In genomic region chr11:65472588-65473274, GRCh38 we compare ENCODE assay signal across 8 cellular contexts. TPM values are rescaled to one million over a fixed set of nuclear protein-coding genes. Genes with fewer than 3 reads are reported as not detected.
DNase-seq lines count a peak whose midpoint lies in the region; ATAC-seq, FAIRE-seq and TF ChIP-seq lines count a peak whose summit lies in the region.
"Not testable (repeated sequence)": the region's sequence is repeated elsewhere in the genome, so short reads cannot be mapped to it uniquely, and the experiment has no call there.

No MANE protein-coding gene starts in this region.

- ATAC-seq in activated CD8-positive, alpha-beta T cell treated with anti-CD3 and anti-CD28 coated beads for 36 hours; K562; memory B cell (ENCODE audit: low read depth): not testable (repeated sequence)

- H3K27me3 Mint-ChIP-seq in CD14-positive monocyte (ENCODE audit: low read depth in 3 of 3); activated CD8-positive, alpha-beta T cell treated with anti-CD3 and anti-CD28 coated beads for 36 hours; memory B cell: not testable (repeated sequence)

- H3K9me3 ChIP-seq in OCI-LY3 (ENCODE audit: insufficient read depth, low read length); K562 (replicated peaks; ENCODE audit: control insufficient read depth, insufficient read depth, low read depth, low read length); sigmoid colon; tibial artery: not testable (repeated sequence)

- FAIRE-seq in K562 (lab: Jason Lieb, UNC), result not testable (repeated sequence)

- in situ Hi-C loops in K562 (cut with MboI), result loop anchor here (5.0 kb wide), 1 partner anchor 35 kb away; no protein-coding TSS in a partner anchor

- H3K27ac Mint-ChIP-seq in CD14-positive monocyte (peak overlapping the region; percentile 90 to 98 (median 96)), memory B cell (peak overlapping the region; percentile 97)
- peak overlapping the region; percentile 99 for H3K27ac Mint-ChIP-seq in activated CD8-positive, alpha-beta T cell treated with anti-CD3 and anti-CD28 coated beads for 36 hours

- not testable (repeated sequence) for TF ChIP-seq CTCF in CD14-positive monocyte (IDR thresholded peaks at IDR 0.05); OCI-LY3 (IDR thresholded peaks at IDR 0.05; ENCODE audit: low read depth, low read length); activated CD8-positive, alpha-beta T cell treated with anti-CD3 and anti-CD28 coated beads for 36 hours (IDR thresholded peaks at IDR 0.05); K562 (IDR thresholded peaks at IDR 0.05 in 2 of 3, conservative IDR thresholded peaks at IDR 0.05 in 1 of 3; ENCODE audit: insufficient read depth in 2 of 3, low read depth in 1 of 3, low read length in 3 of 3); fibroblast of mammary gland (conservative IDR thresholded peaks at IDR 0.05; ENCODE audit: control insufficient read depth, insufficient read depth, low read depth, low read length); sigmoid colon (IDR thresholded peaks at IDR 0.05); tibial artery (IDR thresholded peaks at IDR 0.05)

- TF ChIP-seq EP300 in K562 (IDR thresholded peaks at IDR 0.05; ENCODE audit: low read length); sigmoid colon (IDR thresholded peaks at IDR 0.05): not testable (repeated sequence)

- H3K4me1 ChIP-seq in OCI-LY3 (ENCODE audit: low read length), result peaks cover 28% of the 10 kb centered on the region
- peaks cover 37 to 62% of the 10 kb centered on the region in 2 experiments for H3K4me1 ChIP-seq in K562 (replicated peaks in 1 of 2; ENCODE audit: control insufficient read depth in 2 of 2, insufficient read depth in 2 of 2, low read length in 2 of 2)
- peaks cover 0 to 51% (median 39%) of the 10 kb centered on the region in 4 donors for H3K4me1 ChIP-seq in sigmoid colon
- H3K4me1 ChIP-seq in tibial artery, result peaks cover 0 to 74% (median 41%) of the 10 kb centered on the region in 4 donors

- H2AFZ ChIP-seq in OCI-LY3 (ENCODE audit: low read depth, low read length); K562 (ENCODE audit: low read depth, low read length): not testable (repeated sequence)

- H3K27ac ChIP-seq in OCI-LY3 (ENCODE audit: low read length) (peak overlapping the region; percentile 37; the same call in 1 of the 2 replicates), K562 (ENCODE audit: extremely low read depth, low read depth, low read length) (peak overlapping the region; percentile 96), sigmoid colon (peak overlapping the region; percentile 92 to 100 (median 96)), tibial artery (peak overlapping the region; percentile 95 to 100)

- peak overlapping the region; percentile 88 for H3K4me2 ChIP-seq in OCI-LY3 (ENCODE audit: low read length)
- peak overlapping the region; percentile 95 for H3K4me2 ChIP-seq in K562 (ENCODE audit: insufficient read depth, low read length)

- H3K36me3 Mint-ChIP-seq in CD14-positive monocyte, memory B cell: not testable (repeated sequence)
- H3K36me3 Mint-ChIP-seq in activated CD8-positive, alpha-beta T cell treated with anti-CD3 and anti-CD28 coated beads for 36 hours (ENCODE audit: low read depth), result peaks cover 13% of the 10 kb centered on the region

- H3K4me1 Mint-ChIP-seq in CD14-positive monocyte (peaks cover 41% of the 10 kb centered on the region), memory B cell (peaks cover 25% of the 10 kb centered on the region)
- H3K4me1 Mint-ChIP-seq in activated CD8-positive, alpha-beta T cell treated with anti-CD3 and anti-CD28 coated beads for 36 hours (ENCODE audit: low read depth), result peaks cover 26% of the 10 kb centered on the region

- intact Hi-C loops in CD14-positive monocyte (cut with micrococcal nuclease), result loop anchor here in 1 of 2 donors (5.0 kb wide), 1 partner anchor 35 kb away; no protein-coding TSS in a partner anchor
- intact Hi-C loops in activated CD8-positive, alpha-beta T cell treated with anti-CD3 and anti-CD28 coated beads for 36 hours (cut with micrococcal nuclease), result loop anchor here (5.0 kb wide), 1 partner anchor 35 kb away; no protein-coding TSS in a partner anchor
- intact Hi-C loops in K562 (cut with micrococcal nuclease), result loop anchor here (1.0 to 5.0 kb wide), 2 partner anchors 25 to 100 kb away; partner anchors contain the start of genes FAM89B and ZNRD2
- intact Hi-C loops in sigmoid colon (cut with DNase I), result not testable (repeated sequence)
- intact Hi-C loops in tibial artery (cut with DNase I; ENCODE audit: low total_unique reads), result loop anchor here (5.0 kb wide), 2 partner anchors 35 to 50 kb away; partner anchors contain the start of gene NEAT1

- TF ChIP-seq RAD21 in K562 (CRISPR knock-in tag; conservative IDR thresholded peaks at IDR 0.05 in 1 of 2, IDR thresholded peaks at IDR 0.05 in 1 of 2), result not testable (repeated sequence)

- not testable (repeated sequence) for H3K9me1 ChIP-seq in K562 (ENCODE audit: control insufficient read depth, insufficient read depth, low read length)

- CTCF ChIA-PET in activated CD8-positive, alpha-beta T cell treated with anti-CD3 and anti-CD28 coated beads for 36 hours (lab: Charles Lee), result interaction anchor here (0.9 to 3.6 kb wide), 15 partner anchors 11 to 143 kb away, joined by 3 to 15 read pairs (median 4); partner anchors contain the start of genes FAM89B and SLC25A45
- CTCF ChIA-PET in K562 (lab: Yijun Ruan, JAX; ENCODE audit: low intra/inter-chr PET ratio), result interaction anchor here (0.6 to 1.2 kb wide), 2 partner anchors 38 to 88 kb away, joined by 4 to 6 read pairs; no protein-coding TSS in a partner anchor

- 39% methylated on average over 12 of the region's 14 CpGs for WGBS in K562 (ENCODE audit: insufficient coverage, low coverage, missing lambda C conversion rate)
- WGBS in sigmoid colon, 2 donors, result 68 to 82% methylated on average over 14 of the region's 14 CpGs

- not testable (repeated sequence) for TF ChIP-seq POLR2A in K562 (conservative IDR thresholded peaks at IDR 0.05); sigmoid colon (IDR thresholded peaks at IDR 0.05)

- not testable (repeated sequence) for H3K9me3 Mint-ChIP-seq in CD14-positive monocyte; activated CD8-positive, alpha-beta T cell treated with anti-CD3 and anti-CD28 coated beads for 36 hours; memory B cell

- not testable (repeated sequence) for H4K20me1 ChIP-seq in OCI-LY3 (ENCODE audit: insufficient read depth, low read length); K562 (replicated peaks; ENCODE audit: control insufficient read depth, insufficient read depth, low read length)

- not testable (repeated sequence) for H3K36me3 ChIP-seq in OCI-LY3 (replicated peaks; ENCODE audit: low read depth, low read length); K562 (ENCODE audit: control insufficient read depth, insufficient read depth, low read length); sigmoid colon; tibial artery

- DNase-seq in CD14-positive monocyte (ENCODE audit: low spot score); activated CD8-positive, alpha-beta T cell treated with anti-CD3 and anti-CD28 coated beads for 36 hours; K562 (ENCODE audit: extremely low read depth in 1 of 4, low spot score in 3 of 4); fibroblast of mammary gland (ENCODE audit: low read depth); memory B cell (ENCODE audit: low spot score in 2 of 2); sigmoid colon; tibial artery: not testable (repeated sequence)

- H3K4me3 Mint-ChIP-seq in CD14-positive monocyte (peak overlapping the region; percentile 63 to 78), memory B cell (peak overlapping the region; percentile 47)
- peak overlapping the region; percentile 72 for H3K4me3 Mint-ChIP-seq in activated CD8-positive, alpha-beta T cell treated with anti-CD3 and anti-CD28 coated beads for 36 hours

- BruUV-seq in K562 (replicated peaks; lab: Mats Ljungman, UMichigan), result not testable (repeated sequence)

- H3K9ac ChIP-seq in OCI-LY3 (ENCODE audit: low read length) (peak overlapping the region; percentile 55), K562 (ENCODE audit: insufficient read depth in 1 of 2, low read depth in 2 of 2, low read length in 2 of 2) (peak overlapping the region in 1 of 2 experiments; percentile 93; a peak in 2 of 4 replicates)

- POLR2A ChIA-PET in activated CD8-positive, alpha-beta T cell treated with anti-CD3 and anti-CD28 coated beads for 36 hours (lab: Charles Lee), result interaction anchor here (1.0 to 15.0 kb wide), 9 partner anchors 9 to 89 kb away, joined by 3 to 687 read pairs (median 5); partner anchors contain the start of genes MALAT1 and NEAT1
- POLR2A ChIA-PET in K562 (lab: Yijun Ruan, JAX), result interaction anchor here (0.7 to 26.0 kb wide), 14 partner anchors 9 to 236 kb away, joined by 3 to 2118 read pairs (median 7); partner anchors contain the start of genes MALAT1, NEAT1, SCYL1 and SLC25A45

- H3K4me3 ChIP-seq in OCI-LY3 (ENCODE audit: low read length), result peak overlapping the region; percentile 61
- peak overlapping the region; percentile 12 for H3K4me3 ChIP-seq in K562
- peak overlapping the region; percentile 4 for H3K4me3 ChIP-seq in fibroblast of mammary gland (ENCODE audit: control insufficient read depth, low read depth, low read length)
- peak overlapping the region in 1 of 4 donors; percentile 11 for H3K4me3 ChIP-seq in sigmoid colon
- H3K4me3 ChIP-seq in tibial artery, result peak overlapping the region; percentile 21 to 48

- H3K27me3 ChIP-seq in OCI-LY3 (ENCODE audit: low read depth, low read length); K562 (ENCODE audit: control insufficient read depth in 2 of 2, insufficient read depth in 2 of 2, low read length in 2 of 2); sigmoid colon; tibial artery: not testable (repeated sequence)

- H3K79me2 ChIP-seq in OCI-LY3 (ENCODE audit: low read length) (peaks cover 23% of the 10 kb centered on the region), K562 (ENCODE audit: control insufficient read depth, insufficient read depth, low read length) (peaks cover 79% of the 10 kb centered on the region)

RNA-seq across cellular contexts. Expression of gene MALAT1, which starts 26.1 kb away (rescaled TPM):
- polyA plus RNA-seq in CD14-positive monocyte (100 to 1,000 TPM; 263 to 554 TPM), K562 (2011; rRNA removed) (980 and 1,205 TPM in 2 replicates), K562 (2014; fragmentation: Illumina TruSeq; extraction: Trizol) (363 and 398 TPM in 2 replicates), K562 (2014; fragmentation: Nextera tagmentation; extraction: Ambion mirVana) (1,000 to 10,000 TPM; 1,606 to 8,715 TPM), K562 (2014; rRNA removed) (1,666 and 2,351 TPM in 2 replicates), sigmoid colon (1,000 to 10,000 TPM in 1 of 3 donors, 100 to 1,000 TPM in 1, 1 to 10 TPM in 1; 6.6 to 1,968 (median 374) TPM)
- total RNA-seq in activated CD8-positive, alpha-beta T cell treated with anti-CD3 and anti-CD28 coated beads for 36 hours, result 1,000 to 10,000 TPM; 3,856 to 3,869 TPM
- total RNA-seq in K562 (2011; cell fraction: chromatin; rRNA removed; ENCODE audit: low replicate concordance), result 25,088 and 54,166 TPM in 2 replicates
- 9,055 and 12,105 TPM in 2 replicates for total RNA-seq in K562 (2011; cell fraction: nucleolus; rRNA removed)
- 29,585 and 58,308 TPM in 2 replicates for total RNA-seq in K562 (2011; cell fraction: nucleoplasm; rRNA removed)
- total RNA-seq in K562 (2014; rRNA removed) (1,943 and 2,212 TPM in 2 replicates), K562 (2014; rRNA removed; fragmentation: Illumina TruSeq; extraction: Trizol) (2,548 and 2,859 TPM in 2 replicates), K562 (2015; rRNA removed; fragmentation: Illumina TruSeq; extraction: Trizol) (2,437 and 2,551 TPM in 2 replicates), K562 (2021) (4,052 and 5,928 TPM in 2 replicates), sigmoid colon (over 10,000 TPM; 10,511 to 32,672 (median 12,130) TPM)
- polyA plus RNA-seq in K562 (2011; cell fraction: cytosol; rRNA removed), result 93.6 and 371 TPM in 2 replicates
- 5,475 and 8,513 TPM in 2 replicates for polyA plus RNA-seq in K562 (2011; cell fraction: nucleus; rRNA removed)
- polyA plus RNA-seq in K562 (2012), result 1,113 and 1,346 TPM in 2 replicates
- 5,106 and 10,064 TPM in 2 replicates for polyA minus RNA-seq in K562 (2011; rRNA and poly(A)+ RNA removed)
- polyA minus RNA-seq in K562 (2011; cell fraction: cytosol; rRNA and poly(A)+ RNA removed), result 2,869 and 5,041 TPM in 2 replicates
- polyA minus RNA-seq in K562 (2011; cell fraction: nucleus; rRNA and poly(A)+ RNA removed), result 20,177 and 33,147 TPM in 2 replicates

RNA-seq across cellular contexts. Expression of gene NEAT1, which starts 50.1 kb away (rescaled TPM):
- polyA plus RNA-seq in CD14-positive monocyte (1 to 10 TPM in 1 of 2 donors, under 1 TPM in 1; 0.90 to 1.3 TPM), K562 (2011; rRNA removed) (56.2 and 171 TPM in 2 replicates), K562 (2014; fragmentation: Illumina TruSeq; extraction: Trizol) (137 and 146 TPM in 2 replicates), K562 (2014; fragmentation: Nextera tagmentation; extraction: Ambion mirVana) (10 to 100 TPM; 22.8 to 30.1 TPM), K562 (2014; rRNA removed) (382 and 389 TPM in 2 replicates), sigmoid colon (100 to 1,000 TPM in 1 of 3 donors, 10 to 100 TPM in 2; 26.8 to 587 (median 78.7) TPM)
- 100 to 1,000 TPM; 313 to 358 TPM for total RNA-seq in activated CD8-positive, alpha-beta T cell treated with anti-CD3 and anti-CD28 coated beads for 36 hours
- total RNA-seq in K562 (2011; cell fraction: chromatin; rRNA removed; ENCODE audit: low replicate concordance), result 684 and 1,510 TPM in 2 replicates
- total RNA-seq in K562 (2011; cell fraction: nucleolus; rRNA removed), result 291 and 321 TPM in 2 replicates
- 737 and 1,283 TPM in 2 replicates for total RNA-seq in K562 (2011; cell fraction: nucleoplasm; rRNA removed)
- total RNA-seq in K562 (2014; rRNA removed) (15.2 and 20.1 TPM in 2 replicates), K562 (2014; rRNA removed; fragmentation: Illumina TruSeq; extraction: Trizol) (62.8 and 76.9 TPM in 2 replicates), K562 (2015; rRNA removed; fragmentation: Illumina TruSeq; extraction: Trizol) (26.3 and 31.5 TPM in 2 replicates), K562 (2021) (129 and 208 TPM in 2 replicates), sigmoid colon (100 to 1,000 TPM; 142 to 573 (median 268) TPM)
- polyA plus RNA-seq in K562 (2011; cell fraction: cytosol; rRNA removed), result 45.5 and 49.2 TPM in 2 replicates
- 234 and 651 TPM in 2 replicates for polyA plus RNA-seq in K562 (2011; cell fraction: nucleus; rRNA removed)
- 312 and 328 TPM in 2 replicates for polyA plus RNA-seq in K562 (2012)
- polyA minus RNA-seq in K562 (2011; rRNA and poly(A)+ RNA removed), result 92.6 and 137 TPM in 2 replicates
- 19.9 and 35.6 TPM in 2 replicates for polyA minus RNA-seq in K562 (2011; cell fraction: cytosol; rRNA and poly(A)+ RNA removed)
- polyA minus RNA-seq in K562 (2011; cell fraction: nucleus; rRNA and poly(A)+ RNA removed), result 168 and 220 TPM in 2 replicates

RNA-seq across cellular contexts. Expression of gene SCYL1, which starts 52.2 kb away (rescaled TPM):
- 10 to 100 TPM; 18.6 to 29.7 TPM for polyA plus RNA-seq in CD14-positive monocyte
- total RNA-seq in activated CD8-positive, alpha-beta T cell treated with anti-CD3 and anti-CD28 coated beads for 36 hours, result 10 to 100 TPM; 71.5 to 76.8 TPM
- 59.7 and 207 TPM in 2 replicates for total RNA-seq in K562 (2011; cell fraction: chromatin; rRNA removed; ENCODE audit: low replicate concordance)
- total RNA-seq in K562 (2011; cell fraction: nucleolus; rRNA removed), result 125 and 130 TPM in 2 replicates
- 91.0 and 98.2 TPM in 2 replicates for total RNA-seq in K562 (2011; cell fraction: nucleoplasm; rRNA removed)
- 145 and 156 TPM in 2 replicates for total RNA-seq in K562 (2014; rRNA removed)
- total RNA-seq in K562 (2014; rRNA removed; fragmentation: Illumina TruSeq; extraction: Trizol), result 14.2 and 20.2 TPM in 2 replicates
- 57.6 and 59.0 TPM in 2 replicates for total RNA-seq in K562 (2015; rRNA removed; fragmentation: Illumina TruSeq; extraction: Trizol)
- total RNA-seq in K562 (2021), result 113 and 115 TPM in 2 replicates
- 55.0 and 79.2 TPM in 2 replicates for polyA plus RNA-seq in K562 (2011; rRNA removed)
- polyA plus RNA-seq in K562 (2011; cell fraction: cytosol; rRNA removed), result 121 and 188 TPM in 2 replicates
- polyA plus RNA-seq in K562 (2011; cell fraction: nucleus; rRNA removed), result 124 and 172 TPM in 2 replicates
- 54.7 and 95.3 TPM in 2 replicates for polyA plus RNA-seq in K562 (2012)
- 76.1 and 81.3 TPM in 2 replicates for polyA plus RNA-seq in K562 (2014; fragmentation: Illumina TruSeq; extraction: Trizol)
- polyA plus RNA-seq in K562 (2014; fragmentation: Nextera tagmentation; extraction: Ambion mirVana), result 1 to 10 TPM; 1.9 to 4.7 TPM
- polyA plus RNA-seq in K562 (2014; rRNA removed), result 96.0 and 104 TPM in 2 replicates
- 27.0 and 42.0 TPM in 2 replicates for polyA minus RNA-seq in K562 (2011; rRNA and poly(A)+ RNA removed)
- polyA minus RNA-seq in K562 (2011; cell fraction: cytosol; rRNA and poly(A)+ RNA removed), result 62.5 and 74.3 TPM in 2 replicates
- polyA minus RNA-seq in K562 (2011; cell fraction: nucleus; rRNA and poly(A)+ RNA removed), result 31.2 and 38.2 TPM in 2 replicates
- 100 to 1,000 TPM in 1 of 4 donors, 10 to 100 TPM in 3; 67.1 to 100 (median 77.7) TPM for total RNA-seq in sigmoid colon
- 10 to 100 TPM; 57.3 to 66.1 (median 61.7) TPM for polyA plus RNA-seq in sigmoid colon

Comparison
In these comparisons a context has a peak if more than half of its experiments do, and no peak if none do; other contexts are left out.
1. H3K27ac ChIP-seq: peak in every context shown above with its lines; median percentile 98 in tibial artery; 96 in K562; 96 in sigmoid colon; 37 in OCI-LY3.